In genomic region chr18:50647237-50647636, GRCh38 we compare ENCODE assay signal across 18 cellular contexts.
DNase-seq lines count a peak whose midpoint lies in the region; ATAC-seq and TF ChIP-seq lines count a peak whose summit lies in the region.
"Had no signal": no experiment of that assay in that cellular context is flagged by ENCODE, and none has a peak within 500 bp of the region (broad histone marks: within the 10 kb centered on the region; RNA-seq: fewer than 3 reads in every experiment).

No MANE protein-coding gene starts in this region.

- H3K27ac ChIP-seq in right cardiac atrium (ENCODE audit: low read length): peak overlapping the region; percentile 14
- H3K27ac ChIP-seq in rectal smooth muscle tissue (ENCODE audit: low read depth, low read length): peak overlapping the region; percentile 86
- H3K27ac ChIP-seq in transverse colon: peak overlapping the region; percentile 6 to 83 (median 60)
- H3K27ac ChIP-seq: 22Rv1, BLaER1, C4-2B had no signal

- H3K4me1 ChIP-seq in right cardiac atrium (ENCODE audit: control insufficient read depth, insufficient read depth, low read length) (peaks cover 11% of the 10 kb centered on the region), rectal smooth muscle tissue (ENCODE audit: control insufficient read depth, insufficient read depth, low read length) (peaks cover 42% of the 10 kb centered on the region), transverse colon (peaks cover 0 to 5% (median 0%) of the 10 kb centered on the region in 4 donors)

- DNase-seq in right cardiac atrium: no peak
- DNase-seq in cardiac septum (ENCODE audit: low spot score): no peak
- DNase-seq in transverse colon: no peak
- no peak for DNase-seq in NCI-H526 (lab: John Stamatoyannopoulos, UW)
- DNase-seq in DMS114 treated with DMSO at 0.1 percent for 48 hours (lab: John Stamatoyannopoulos, UW; ENCODE audit: unreplicated experiment): no peak
- DNase-seq: CD4-positive, CD25-positive, alpha-beta regulatory T cell; CD8-positive, alpha-beta T cell; DMS 273 treated with DMSO at 0.1 percent for 48 hours; DMS53; DMS79 treated with DMSO at 0.1 percent for 48 hours; GF-D8; H9 had no signal

- in situ Hi-C loops in transverse colon (cut with MboI; ENCODE audit: low pct_ligation_motif_present in 1 of 4, low pct_unique_long_range_greater_than_20kb in 1 of 4, low sequenced_read_pairs in 3 of 4): no loop called here

- no peak for TF ChIP-seq CTCF in transverse colon (IDR thresholded peaks at IDR 0.05)

- intact Hi-C loops in right cardiac atrium (cut with DNase I) (no loop called here), cardiac septum (cut with DNase I) (no loop called here), transverse colon (cut with DNase I; ENCODE audit: low total_unique reads) (no loop called here)

- no peaks in the 10 kb centered on the region for H3K9me3 ChIP-seq in right cardiac atrium (ENCODE audit: control insufficient read depth, low read length)
- no peaks in the 10 kb centered on the region for H3K9me3 ChIP-seq in transverse colon
- H3K9me3 ChIP-seq: BLaER1 had no signal

- H3K9ac ChIP-seq in rectal smooth muscle tissue (ENCODE audit: low read length): no peak overlapping the region
- H3K9ac ChIP-seq: BLaER1 had no signal

- H3K4me3 ChIP-seq in right cardiac atrium (ENCODE audit: low read length) (no peak overlapping the region), rectal smooth muscle tissue (ENCODE audit: low read length) (no peak overlapping the region), transverse colon (no peak overlapping the region)
- H3K4me3 ChIP-seq: BLaER1, GM23338 had no signal

- TF ChIP-seq EP300 in transverse colon (IDR thresholded peaks at IDR 0.05; ENCODE audit: low read depth): no peak

- no peak for TF ChIP-seq POLR2A in transverse colon (IDR thresholded peaks at IDR 0.05)

- no peak for ATAC-seq in right cardiac atrium
- ATAC-seq: CD8-positive, alpha-beta T cell; GM23338; HCT116 had no signal

- H3K36me3 ChIP-seq in rectal smooth muscle tissue (ENCODE audit: control insufficient read depth, insufficient read depth, low read length) (no peaks in the 10 kb centered on the region), transverse colon (no peaks in the 10 kb centered on the region)
- H3K36me3 ChIP-seq: BLaER1 had no signal

- WGBS in right cardiac atrium: 76% methylated on average over 7 of the region's 7 CpGs
- 61 to 69% methylated on average over 7 of the region's 7 CpGs for WGBS in transverse colon (ENCODE audit: low coverage in 1 of 2), 2 donors

- H3K27me3 ChIP-seq in right cardiac atrium (ENCODE audit: control insufficient read depth, insufficient read depth) (no peaks in the 10 kb centered on the region), rectal smooth muscle tissue (ENCODE audit: control insufficient read depth, insufficient read depth, low read length) (no peaks in the 10 kb centered on the region), transverse colon (no peaks in the 10 kb centered on the region)
- H3K27me3 ChIP-seq: BLaER1 had no signal

Comparison
In these comparisons a context has a peak if more than half of its experiments do, and no peak if none do; other contexts are left out.
1. H3K27ac ChIP-seq: peak in every context shown above with its lines; median percentile 86 in rectal smooth muscle tissue; 60 in transverse colon; 14 in right cardiac atrium.